Comparison of ENCODE assay signal across 11 cellular contexts in the genomic region with DNA sequence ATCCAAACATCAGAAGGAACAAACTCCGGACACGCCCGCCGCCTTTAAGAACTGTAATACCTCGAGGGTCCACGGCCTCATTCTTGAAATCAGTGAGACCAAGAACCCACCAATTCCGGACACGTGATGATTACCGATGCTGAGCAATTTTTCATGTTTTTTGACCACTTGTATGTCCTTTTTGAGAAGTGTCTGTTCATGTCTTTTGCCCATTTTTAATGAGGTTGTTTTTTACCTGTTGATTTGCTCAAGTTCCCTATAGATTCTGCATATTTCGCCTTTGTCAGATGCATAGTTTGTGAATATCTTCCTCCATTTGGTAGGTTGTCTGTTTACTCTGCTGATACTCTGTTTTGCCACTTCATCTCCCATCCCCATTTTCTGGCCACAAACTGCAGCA.
DNase-seq lines count a peak whose midpoint lies in the region; ATAC-seq and TF ChIP-seq lines count a peak whose summit lies in the region.
"Had no signal": no experiment of that assay in that cellular context is flagged by ENCODE, and none has a peak within 500 bp of the region (broad histone marks: within the 10 kb centered on the region; RNA-seq: fewer than 3 reads in every experiment).

No MANE protein-coding gene starts in this region.

- peak overlapping the region; percentile 53 for H3K9ac ChIP-seq in adipocyte (ENCODE audit: low read length)
- peak overlapping the region; percentile 3 for H3K9ac ChIP-seq in muscle layer of colon (ENCODE audit: low read length)

- H3K4me1 Mint-ChIP-seq in activated naive CD8-positive, alpha-beta T cell treated with anti-CD3 and anti-CD28 coated beads, Interleukin-2, amount 10 ng/mL, durations not matched to agents 7 days and 5 days, result peaks cover 36% of the 10 kb centered on the region
- peaks cover 23% of the 10 kb centered on the region for H3K4me1 Mint-ChIP-seq in activated naive CD8-positive, alpha-beta T cell treated with anti-CD3 and anti-CD28 coated beads for 36 hours

- peak overlapping the region; percentile 11 for H3K4me3 ChIP-seq in adipocyte (ENCODE audit: low read length)
- H3K4me3 ChIP-seq in muscle layer of colon (ENCODE audit: low read depth in 1 of 2, low read length in 2 of 2), result no peak overlapping the region
- no peak overlapping the region for H3K4me3 ChIP-seq in tibial nerve

- peak overlapping the region; percentile 84 for H3K27ac Mint-ChIP-seq in activated naive CD8-positive, alpha-beta T cell treated with anti-CD3 and anti-CD28 coated beads, Interleukin-2, amount 10 ng/mL, durations not matched to agents 7 days and 5 days
- no peak overlapping the region for H3K27ac Mint-ChIP-seq in activated naive CD8-positive, alpha-beta T cell treated with anti-CD3 and anti-CD28 coated beads for 36 hours

- H3K4me1 ChIP-seq in adipocyte (ENCODE audit: control insufficient read depth, insufficient read depth, low read length) (peaks cover 32% of the 10 kb centered on the region), muscle layer of colon (ENCODE audit: insufficient read depth, low read length) (peaks cover 43% of the 10 kb centered on the region), tibial nerve (peaks cover 4 to 38% (median 17%) of the 10 kb centered on the region in 4 donors)

- no peak for DNase-seq in activated naive CD8-positive, alpha-beta T cell treated with anti-CD3 and anti-CD28 coated beads, Interleukin-2, amount 10 ng/mL, durations not matched to agents 7 days and 5 days
- no peak for DNase-seq in activated naive CD8-positive, alpha-beta T cell treated with anti-CD3 and anti-CD28 coated beads for 36 hours
- DNase-seq in adipocyte (ENCODE audit: low read depth) (no peak), tibial nerve (ENCODE audit: low spot score in 2 of 2) (no peak), UCSD-AML1 (lab: John Stamatoyannopoulos, UW; ENCODE audit: unreplicated experiment) (no peak), SIG-M5 (lab: John Stamatoyannopoulos, UW) (no peak)
- DNase-seq: aorta; NCI-H1694; stimulated activated naive CD8-positive, alpha-beta T cell treated with anti-CD3 and anti-CD28 coated beads, Interleukin-15, Interleukin-2, amounts not matched to agents 100 U/mL and 50 U/mL, for 24 hours had no signal

- peaks cover 2% of the 10 kb centered on the region for H3K27me3 Mint-ChIP-seq in activated naive CD8-positive, alpha-beta T cell treated with anti-CD3 and anti-CD28 coated beads, Interleukin-2, amount 10 ng/mL, durations not matched to agents 7 days and 5 days
- no peaks in the 10 kb centered on the region for H3K27me3 Mint-ChIP-seq in activated naive CD8-positive, alpha-beta T cell treated with anti-CD3 and anti-CD28 coated beads for 36 hours

- no peaks in the 10 kb centered on the region for H3K27me3 ChIP-seq in adipocyte (replicated peaks; ENCODE audit: control insufficient read depth, insufficient read depth, low read length)
- H3K27me3 ChIP-seq in muscle layer of colon (ENCODE audit: control insufficient read depth in 1 of 2, insufficient read depth in 2 of 2, low read length in 2 of 2), result no peaks in the 10 kb centered on the region
- H3K27me3 ChIP-seq in tibial nerve, result no peaks in the 10 kb centered on the region

- H3K36me3 Mint-ChIP-seq in activated naive CD8-positive, alpha-beta T cell treated with anti-CD3 and anti-CD28 coated beads, Interleukin-2, amount 10 ng/mL, durations not matched to agents 7 days and 5 days, result peaks cover 20% of the 10 kb centered on the region
- peaks cover 14% of the 10 kb centered on the region for H3K36me3 Mint-ChIP-seq in activated naive CD8-positive, alpha-beta T cell treated with anti-CD3 and anti-CD28 coated beads for 36 hours

- no peak for TF ChIP-seq CTCF in tibial nerve (IDR thresholded peaks at IDR 0.05)

- H3K9me3 Mint-ChIP-seq in activated naive CD8-positive, alpha-beta T cell treated with anti-CD3 and anti-CD28 coated beads, Interleukin-2, amount 10 ng/mL, durations not matched to agents 7 days and 5 days, result peaks cover 11% of the 10 kb centered on the region
- peaks cover 13% of the 10 kb centered on the region for H3K9me3 Mint-ChIP-seq in activated naive CD8-positive, alpha-beta T cell treated with anti-CD3 and anti-CD28 coated beads for 36 hours

- peak overlapping the region; percentile 45 for H3K27ac ChIP-seq in muscle layer of colon (ENCODE audit: low read depth, low read length)
- H3K27ac ChIP-seq in tibial nerve, result peak overlapping the region; percentile 54 to 79 (median 74)

- no peak overlapping the region for H3K4me3 Mint-ChIP-seq in activated naive CD8-positive, alpha-beta T cell treated with anti-CD3 and anti-CD28 coated beads, Interleukin-2, amount 10 ng/mL, durations not matched to agents 7 days and 5 days
- no peak overlapping the region for H3K4me3 Mint-ChIP-seq in activated naive CD8-positive, alpha-beta T cell treated with anti-CD3 and anti-CD28 coated beads for 36 hours

- TF ChIP-seq EP300 in tibial nerve (IDR thresholded peaks at IDR 0.05), result no peak

- TF ChIP-seq POLR2A in tibial nerve (IDR thresholded peaks at IDR 0.05), result no peak

- no peak for ATAC-seq in activated naive CD8-positive, alpha-beta T cell treated with anti-CD3 and anti-CD28 coated beads, Interleukin-2, amount 10 ng/mL, durations not matched to agents 7 days and 5 days (ENCODE audit: low read depth)
- ATAC-seq in GM18870 (IDR thresholded peaks at IDR 0.05; ENCODE audit: unreplicated experiment), result no peak
- ATAC-seq: stimulated activated naive CD8-positive, alpha-beta T cell treated with anti-CD3 and anti-CD28 coated beads, Interleukin-15, Interleukin-2, amounts not matched to agents 100 U/mL and 50 U/mL, for 24 hours had no signal

- POLR2A ChIA-PET in activated naive CD8-positive, alpha-beta T cell treated with anti-CD3 and anti-CD28 coated beads, Interleukin-2, amount 10 ng/mL, durations not matched to agents 7 days and 5 days (lab: Charles Lee), result no interaction called here

- H3K36me3 ChIP-seq in adipocyte (ENCODE audit: control insufficient read depth, insufficient read depth, low read length, severe bottlenecking) (no peaks in the 10 kb centered on the region), muscle layer of colon (ENCODE audit: insufficient read depth, low read length) (no peaks in the 10 kb centered on the region), tibial nerve (no peaks in the 10 kb centered on the region)

- H3K9me3 ChIP-seq in adipocyte (ENCODE audit: control insufficient read depth, low read length) (peaks cover 8% of the 10 kb centered on the region), muscle layer of colon (ENCODE audit: low read length) (no peaks in the 10 kb centered on the region), tibial nerve (peaks cover 0 to 7% (median 0%) of the 10 kb centered on the region in 4 donors)

- WGBS in tibial nerve, 2 donors, result 96 to 97% methylated on average over 10 of the region's 10 CpGs
